In the genomic region with DNA sequence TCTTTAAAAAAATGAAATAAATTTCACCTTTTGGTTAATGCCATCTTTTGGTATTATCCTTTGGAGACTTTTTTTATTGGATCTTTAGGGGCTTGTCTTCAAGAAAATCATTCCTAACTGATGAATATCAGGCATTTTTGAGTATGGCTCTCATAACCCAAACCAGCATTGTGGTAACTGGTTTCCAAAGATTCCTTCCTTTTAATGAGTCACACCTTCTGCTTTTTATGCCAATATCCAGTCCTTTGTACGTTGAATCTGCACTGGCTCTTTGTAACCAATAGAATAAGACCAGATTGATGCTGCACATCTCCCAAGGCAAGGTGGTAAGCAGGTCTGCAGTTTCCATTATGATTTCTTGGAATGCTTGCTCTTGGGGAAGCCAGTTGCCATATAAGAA, we compare ENCODE assay signal across 24 cellular contexts.
"Had no signal": no experiment of that assay in that cellular context is flagged by ENCODE, and none has a peak within 500 bp of the region (broad histone marks: within the 10 kb centered on the region; RNA-seq: fewer than 3 reads in every experiment).

No MANE protein-coding gene starts in this region.

- ATAC-seq: activated CD8-positive, alpha-beta T cell treated with anti-CD3 and anti-CD28 coated beads, Interleukin-2, amount 10 ng/mL, durations not matched to agents 7 days and 5 days had no signal

- H3K4me2 ChIP-seq: PC-9 had no signal

- H3K36me3 ChIP-seq: adrenal gland, brain microvascular endothelial cell had no signal

- H2AFZ ChIP-seq: PC-9 had no signal

- H3K4me1 ChIP-seq: adrenal gland had no signal

- H3K4me3 ChIP-seq: adrenal gland, coronary artery, PC-9 had no signal

- H3K9me3 ChIP-seq: adrenal gland had no signal

- H3K27ac ChIP-seq: adrenal gland, brain microvascular endothelial cell, coronary artery, PC-9 had no signal

- DNase-seq: activated CD4-positive, alpha-beta T cell treated with anti-CD3 and anti-CD28 coated beads, Interleukin-2, amount 10 ng/mL, durations not matched to agents 24 days and 14 days; activated CD4-positive, alpha-beta T cell treated with anti-CD3 and anti-CD28 coated beads, Interleukin-2, amount 50 U/mL, for 4 hours; activated CD8-positive, alpha-beta T cell treated with anti-CD3 and anti-CD28 coated beads, Interleukin-2, amount 10 ng/mL, durations not matched to agents 7 days and 5 days; activated gamma-delta T cell; activated naive CD4-positive, alpha-beta T cell treated with Interleukin-2 at 50 U/mL for 16 hours; activated naive CD8-positive, alpha-beta T cell treated with anti-CD3 and anti-CD28 coated beads, Interleukin-2, amount 10 ng/mL, durations not matched to agents 7 days and 5 days; activated T-cell treated with anti-CD3 and anti-CD28 coated beads, Interleukin-2, amount 50 U/mL, for 24 hours; adrenal gland; aorta; brain microvascular endothelial cell; NCI-H1105 treated with DMSO at 0.1 percent for 48 hours; NCI-H1436; NCI-H1694; NCI-H1930; NCI-H2081 treated with DMSO at 0.1 percent for 48 hours; NCI-H345; NCI-H524 treated with DMSO at 0.1 percent for 48 hours; NK-92 treated with Interleukin-12 subunit alpha and Interleukin-12 subunit beta, amount 100 ng/mL, for 24 hours; PC-9; Right ventricle myocardium superior; SW 1271; T1000 had no signal

- FAIRE-seq: RCC 7860 had no signal

- H3K27me3 ChIP-seq: adrenal gland, brain microvascular endothelial cell had no signal
